In genomic region chr22:31179345-31179744, GRCh38 we compare ENCODE assay signal across 1 cellular context.
TF ChIP-seq lines count a peak whose summit lies in the region.

No MANE protein-coding gene starts in this region.

TF ChIP-seq in GM23338, 12 proteins besides CTCF, POLR2A, EP300 and RAD21 (continued from another document):
- TF ChIP-seq REST (IDR thresholded peaks at IDR 0.05; ENCODE audit: unreplicated experiment): no peak
- TF ChIP-seq STAT1 (IDR thresholded peaks at IDR 0.05; ENCODE audit: unreplicated experiment): no peak
- no peak for TF ChIP-seq ZNF331 (CRISPR knock-in tag; IDR thresholded peaks at IDR 0.05; ENCODE audit: low read depth)
- no peak for TF ChIP-seq CREB1 (CRISPR knock-in tag; IDR thresholded peaks at IDR 0.05; ENCODE audit: low read depth)
- no peak for TF ChIP-seq POLR2AphosphoS5 (IDR thresholded peaks at IDR 0.05; ENCODE audit: low read depth)
- TF ChIP-seq, protein P1, sequence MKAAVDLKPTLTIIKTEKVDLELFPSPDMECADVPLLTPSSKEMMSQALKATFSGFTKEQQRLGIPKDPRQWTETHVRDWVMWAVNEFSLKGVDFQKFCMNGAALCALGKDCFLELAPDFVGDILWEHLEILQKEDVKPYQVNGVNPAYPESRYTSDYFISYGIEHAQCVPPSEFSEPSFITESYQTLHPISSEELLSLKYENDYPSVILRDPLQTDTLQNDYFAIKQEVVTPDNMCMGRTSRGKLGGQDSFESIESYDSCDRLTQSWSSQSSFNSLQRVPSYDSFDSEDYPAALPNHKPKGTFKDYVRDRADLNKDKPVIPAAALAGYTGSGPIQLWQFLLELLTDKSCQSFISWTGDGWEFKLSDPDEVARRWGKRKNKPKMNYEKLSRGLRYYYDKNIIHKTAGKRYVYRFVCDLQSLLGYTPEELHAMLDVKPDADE (IDR thresholded peaks at IDR 0.05): no peak
- no peak for TF ChIP-seq ZNF114 (CRISPR knock-in tag; IDR thresholded peaks at IDR 0.05)
- no peak for TF ChIP-seq EZH2phosphoT487 (IDR thresholded peaks at IDR 0.05; ENCODE audit: unreplicated experiment)
- TF ChIP-seq JUNB (IDR thresholded peaks at IDR 0.05; ENCODE audit: unreplicated experiment): no peak
- TF ChIP-seq NANOG (IDR thresholded peaks at IDR 0.05; ENCODE audit: borderline replicate concordance): no peak
